22 cellular contexts compared by ENCODE assay signal in the genomic region with DNA sequence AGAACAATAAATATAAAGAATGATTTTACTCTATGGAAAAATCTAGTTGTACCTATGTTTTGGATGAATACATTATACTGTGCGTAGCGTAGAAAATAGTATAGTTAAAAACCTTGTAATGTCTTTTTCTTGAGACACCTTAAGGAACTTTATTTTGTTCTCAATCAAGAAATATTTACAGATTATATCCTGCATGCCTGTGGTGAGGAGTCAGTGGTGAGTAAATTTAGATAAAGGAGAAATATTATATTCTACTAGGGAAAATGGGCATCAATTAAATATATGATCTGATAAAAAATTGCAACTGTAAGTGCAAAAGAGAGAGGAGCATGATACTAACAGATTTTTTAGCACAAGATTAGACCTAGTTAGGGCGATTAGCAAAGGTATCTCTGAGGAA.
"Had no signal": no experiment of that assay in that cellular context is flagged by ENCODE, and none has a peak within 500 bp of the region (broad histone marks: within the 10 kb centered on the region; RNA-seq: fewer than 3 reads in every experiment).

No MANE protein-coding gene starts in this region.

- H3K27me3 ChIP-seq: body of pancreas, cardiac muscle cell, esophagus squamous epithelium, gastrocnemius medialis, neural progenitor cell, tibial artery had no signal

- H3K27ac ChIP-seq: body of pancreas, cardiac muscle cell, esophagus squamous epithelium, gastrocnemius medialis, neural progenitor cell, tibial artery had no signal

- H3K4me1 ChIP-seq: body of pancreas had no signal

- H3K4me3 ChIP-seq: body of pancreas, cardiac muscle cell, esophagus squamous epithelium, gastrocnemius medialis, neural progenitor cell, tibial artery had no signal

- H3K27me3 Mint-ChIP-seq: activated CD4-positive, alpha-beta memory T cell treated with anti-CD3 and anti-CD28 coated beads for 36 hours; activated naive CD4-positive, alpha-beta T cell treated with anti-CD3 and anti-CD28 coated beads, Interleukin-2, amount 10 ng/mL, durations not matched to agents 7 days and 5 days; memory B cell; progenitor cell of endocrine pancreas; T-helper 17 cell had no signal

- H3K9me3 Mint-ChIP-seq: endodermal cell, neural progenitor cell had no signal

- H3K36me3 ChIP-seq: cardiac muscle cell, esophagus squamous epithelium, gastrocnemius medialis, neural progenitor cell had no signal

- H3K9ac ChIP-seq: neural progenitor cell had no signal

- H3K9me3 ChIP-seq: body of pancreas, esophagus squamous epithelium, gastrocnemius medialis, tibial artery had no signal

- FAIRE-seq: islet of Langerhans, urothelium cell line had no signal

- H3K4me2 ChIP-seq: neural progenitor cell had no signal

- H3K36me3 Mint-ChIP-seq: activated CD4-positive, alpha-beta memory T cell treated with anti-CD3 and anti-CD28 coated beads for 36 hours; activated naive CD4-positive, alpha-beta T cell treated with anti-CD3 and anti-CD28 coated beads, Interleukin-2, amount 10 ng/mL, durations not matched to agents 7 days and 5 days; memory B cell had no signal

- DNase-seq: activated CD4-positive, alpha-beta memory T cell treated with anti-CD3 and anti-CD28 coated beads for 36 hours; activated CD4-positive, alpha-beta T cell treated with anti-CD3 and anti-CD28 coated beads for 48 hours; activated effector memory CD4-positive, alpha-beta T cell treated with Interleukin-2 at 50 U/mL for 16 hours; activated naive CD4-positive, alpha-beta T cell treated with anti-CD3 and anti-CD28 coated beads, Interleukin-2, amount 10 ng/mL, durations not matched to agents 7 days and 5 days; activated T-cell treated with anti-CD3 and anti-CD28 coated beads, Interleukin-2, amount 50 U/mL, for 72 hours; body of pancreas; cortex of kidney; endodermal cell; esophagus squamous epithelium; gastrocnemius medialis; hippocampal formation; left cardiac atrium; stimulated activated CD4-positive, alpha-beta T cell treated with anti-CD3 and anti-CD28 coated beads, Interleukin-4, amount 100 ng/mL, for 24 hours; T-helper 17 cell; tibial artery had no signal

- H3K4me1 Mint-ChIP-seq: activated naive CD4-positive, alpha-beta T cell treated with anti-CD3 and anti-CD28 coated beads, Interleukin-2, amount 10 ng/mL, durations not matched to agents 7 days and 5 days; memory B cell; T-helper 17 cell had no signal

- H2AFZ ChIP-seq: neural progenitor cell had no signal

- H3K27ac Mint-ChIP-seq: activated CD4-positive, alpha-beta memory T cell treated with anti-CD3 and anti-CD28 coated beads for 36 hours; activated naive CD4-positive, alpha-beta T cell treated with anti-CD3 and anti-CD28 coated beads, Interleukin-2, amount 10 ng/mL, durations not matched to agents 7 days and 5 days; activated T-cell treated with anti-CD3 and anti-CD28 coated beads, Interleukin-2, amount 50 U/mL, for 72 hours; endodermal cell; memory B cell; neural progenitor cell; progenitor cell of endocrine pancreas; stimulated activated naive CD8-positive, alpha-beta T cell treated with anti-CD3 and anti-CD28 coated beads, Interleukin-15, Interleukin-2, amounts not matched to agents 100 ng/mL and 50 ng/mL, for 24 hours; T-helper 17 cell had no signal

- H3K4me3 Mint-ChIP-seq: activated CD4-positive, alpha-beta memory T cell treated with anti-CD3 and anti-CD28 coated beads for 36 hours; activated naive CD4-positive, alpha-beta T cell treated with anti-CD3 and anti-CD28 coated beads, Interleukin-2, amount 10 ng/mL, durations not matched to agents 7 days and 5 days; activated T-cell treated with anti-CD3 and anti-CD28 coated beads, Interleukin-2, amount 50 U/mL, for 72 hours; endodermal cell; memory B cell; neural progenitor cell; stimulated activated naive CD8-positive, alpha-beta T cell treated with anti-CD3 and anti-CD28 coated beads, Interleukin-15, Interleukin-2, amounts not matched to agents 100 ng/mL and 50 ng/mL, for 24 hours; T-helper 17 cell had no signal

- ATAC-seq: activated T-cell treated with anti-CD3 and anti-CD28 coated beads, Interleukin-2, amount 50 U/mL, for 72 hours; body of pancreas; gastrocnemius medialis; left cardiac atrium; T-helper 17 cell had no signal
